ENCODE assay signal across 8 cellular contexts in the genomic region with DNA sequence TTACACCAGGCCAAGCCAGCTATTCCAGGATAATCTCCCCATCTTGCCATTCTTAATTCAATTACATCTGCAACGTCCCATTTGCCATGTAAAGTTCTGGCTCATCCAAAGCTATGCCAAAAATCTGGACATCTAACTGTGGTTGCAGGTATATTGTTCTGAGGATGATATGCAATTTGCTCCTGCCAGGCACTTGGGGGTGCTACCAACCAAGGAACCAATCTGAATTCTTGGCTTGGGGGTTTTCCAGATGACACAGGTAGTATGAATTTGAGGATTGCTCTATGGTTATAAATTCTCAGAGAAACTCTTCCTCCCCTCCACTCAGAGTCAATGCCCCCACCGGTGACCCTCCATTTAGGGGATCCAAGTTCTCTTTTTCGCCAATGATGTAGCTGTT. TPM values are rescaled to one million over a fixed set of nuclear protein-coding genes. Genes with fewer than 3 reads are reported as not detected.
DNase-seq lines count a peak whose midpoint lies in the region; ATAC-seq and TF ChIP-seq lines count a peak whose summit lies in the region.

No MANE protein-coding gene starts in this region.

- POLR2A ChIA-PET in GM10248 (lab: Yijun Ruan, JAX), result no interaction called here

- ATAC-seq in psoas muscle (no peak), GM19395 (IDR thresholded peaks at IDR 0.05; ENCODE audit: unreplicated experiment) (no peak)

- no peaks in the 10 kb centered on the region for H3K27me3 ChIP-seq in psoas muscle (ENCODE audit: insufficient read depth in 3 of 3, low read length in 2 of 3)

- peak; percentile 59 for TF ChIP-seq CTCF in 22Rv1 (IDR thresholded peaks at IDR 0.05)
- peak; percentile 72 for TF ChIP-seq CTCF in GM10248 (IDR thresholded peaks at IDR 0.05; ENCODE audit: control extremely low read depth, extremely low read depth, low read depth, missing control alignments)
- peak; percentile 40 for TF ChIP-seq CTCF in psoas muscle (IDR thresholded peaks at IDR 0.05)

- H3K9me3 ChIP-seq in psoas muscle, result no peaks in the 10 kb centered on the region

- H3K36me3 ChIP-seq in psoas muscle (ENCODE audit: insufficient read depth in 1 of 2, low read depth in 1 of 2), result peaks cover 0 to 8% of the 10 kb centered on the region in 2 donors

- DNase-seq in GM10248 (ENCODE audit: extremely low spot score) (peak; percentile 56), SK-MEL-5 (ENCODE audit: low read depth, low spot score) (peak; percentile 55), dermis blood vessel endothelial cell (peak; percentile 61), psoas muscle (no peak), NCI-H1105 (lab: John Stamatoyannopoulos, UW) (no peak), ecto neural progenitor cell (ENCODE audit: low spot score) (no peak)

- intact Hi-C loops in psoas muscle (cut with DNase I), result loop anchor here in 1 of 2 donors (10.0 kb wide), 1 partner anchor 202 kb away; no protein-coding TSS in a partner anchor

- H3K27ac ChIP-seq in 22Rv1 (no peak overlapping the region), psoas muscle (no peak overlapping the region)

- no peak overlapping the region for H3K4me3 ChIP-seq in psoas muscle

- WGBS in psoas muscle, 3 donors, result 46 to 64% (median 50%) methylated on average over 3 of the region's 3 CpGs

- no peaks in the 10 kb centered on the region for H3K4me1 ChIP-seq in psoas muscle

- CTCF ChIA-PET in GM10248 (lab: Yijun Ruan, JAX), result interaction anchor here (0.7 to 8.2 kb wide), 39 partner anchors 9 to 984 kb away, joined by 3 to 165 read pairs (median 4); a partner anchor contains a TSS

- in situ Hi-C loops in SK-MEL-5 (cut with HindIII; ENCODE audit: low pct_unique_long_range_greater_than_20kb, low sequenced_read_pairs), result no loop called here

RNA-seq across cellular contexts. Expression of a gene that starts 33.0 kb away (rescaled TPM):
- total RNA-seq in SK-MEL-5 (2014; rRNA removed; shearing (Covaris generic)), result 52.5 and 57.1 TPM in 2 replicates
- polyA plus RNA-seq in SK-MEL-5 (2015; cell fraction: cytosol; rRNA removed), result 81.2 and 83.3 TPM in 2 replicates
- 19.4 and 22.2 TPM in 2 replicates for polyA plus RNA-seq in SK-MEL-5 (2015; cell fraction: nucleus; rRNA removed)
- total RNA-seq in dermis blood vessel endothelial cell (26.9 and 48.5 TPM in 2 replicates), psoas muscle (10 to 100 TPM; 12.4 to 17.0 (median 14.2) TPM)
- 10 to 100 TPM in 1 of 3 donors, 1 to 10 TPM in 2; 6.4 to 18.5 (median 8.2) TPM for polyA plus RNA-seq in psoas muscle

Comparison
In these comparisons a context has a peak if more than half of its experiments do, and no peak if none do; other contexts are left out.
1. DNase-seq: peak in GM10248 (single experiment), SK-MEL-5 (single experiment) and dermis blood vessel endothelial cell (single experiment); none in psoas muscle (0 of 2), NCI-H1105 (single experiment) and ecto neural progenitor cell (single experiment).
2. Peak in every context shown above with its lines, with median percentiles within 50 percentile points of each other: CTCF ChIP-seq.